18 cellular contexts compared by ENCODE assay signal in genomic region chr9:116337015-116337414, GRCh38.
DNase-seq lines count a peak whose midpoint lies in the region; ATAC-seq, FAIRE-seq and TF ChIP-seq lines count a peak whose summit lies in the region.
"Had no signal": no experiment of that assay in that cellular context is flagged by ENCODE, and none has a peak within 500 bp of the region (broad histone marks: within the 10 kb centered on the region; RNA-seq: fewer than 3 reads in every experiment).

No MANE protein-coding gene starts in this region.

- TF ChIP-seq CTCF in bronchial epithelial cell (IDR thresholded peaks at IDR 0.05; ENCODE audit: insufficient read depth, low read length, severe bottlenecking) (no peak), left lung (IDR thresholded peaks at IDR 0.05) (no peak), tibial nerve (IDR thresholded peaks at IDR 0.05) (no peak), suprapubic skin (IDR thresholded peaks at IDR 0.05) (no peak)

- intact Hi-C loops in left lung (cut with DNase I) = no loop called here

- no peak overlapping the region for H3K9ac ChIP-seq in HUES48 (ENCODE audit: low read depth, low read length)

- 22 to 31% methylated on average over 2 of the region's 2 CpGs for WGBS in tibial nerve, 2 donors
- WGBS in suprapubic skin = 44% methylated on average over 2 of the region's 2 CpGs

- H3K4me1 ChIP-seq in HUES48 (ENCODE audit: control insufficient read depth, insufficient read depth, low read length) (peaks cover 58% of the 10 kb centered on the region), left lung (no peaks in the 10 kb centered on the region), tibial nerve (peaks cover 0 to 5% (median 0%) of the 10 kb centered on the region in 4 donors), suprapubic skin (no peaks in the 10 kb centered on the region)

- DNase-seq in Caki2 (ENCODE audit: low read depth) (peak; percentile 50), bronchial epithelial cell (ENCODE audit: low read depth) (peak; percentile 48), left lung (no peak), tibial nerve (ENCODE audit: low spot score in 2 of 2) (no peak), suprapubic skin (ENCODE audit: low spot score in 2 of 2) (no peak), RPMI8226 (no peak)
- DNase-seq: activated CD4-positive, alpha-beta T cell treated with anti-CD3 and anti-CD28 coated beads for 4 hours; activated naive CD4-positive, alpha-beta T cell treated with anti-CD3 and anti-CD28 coated beads for 36 hours; Calu3; effector CD8-positive, alpha-beta T cell; naive thymus-derived CD4-positive, alpha-beta T cell; NCI-H2171; SIG-M5; stimulated activated CD4-positive, alpha-beta T cell treated with anti-CD3 and anti-CD28 coated beads, Interleukin-15, amount 100 ng/mL, for 24 hours had no signal

- ATAC-seq in left lung (peak; percentile 38), HG02678 (IDR thresholded peaks at IDR 0.05; ENCODE audit: unreplicated experiment) (no peak)
- ATAC-seq: naive thymus-derived CD4-positive, alpha-beta T cell; stimulated activated memory B cell treated with anti-CD40 and anti-IgM and Interleukin-4, amounts not matched to agents 10 μg/mL and 1 μg/mL and 100 μg/mL, for 72 hours had no signal

- TF ChIP-seq POLR2A in tibial nerve (IDR thresholded peaks at IDR 0.05) (no peak), suprapubic skin (IDR thresholded peaks at IDR 0.05) (no peak)

- H3K4me3 ChIP-seq in HUES48 (ENCODE audit: low read depth, low read length) (no peak overlapping the region), bronchial epithelial cell (ENCODE audit: low read depth, low read length) (no peak overlapping the region), left lung (no peak overlapping the region), tibial nerve (no peak overlapping the region), suprapubic skin (no peak overlapping the region)

- no peak for TF ChIP-seq EP300 in tibial nerve (IDR thresholded peaks at IDR 0.05)
- no peak for TF ChIP-seq EP300 in suprapubic skin (IDR thresholded peaks at IDR 0.05)

- in situ Hi-C loops in Caki2 (cut with HindIII; ENCODE audit: low pct_unique_long_range_greater_than_20kb, low sequenced_read_pairs) = no loop called here

- H3K36me3 ChIP-seq in HUES48 (ENCODE audit: control insufficient read depth, insufficient read depth, low read length) = no peaks in the 10 kb centered on the region
- H3K36me3 ChIP-seq in bronchial epithelial cell (ENCODE audit: control insufficient read depth, insufficient read depth, low read length) = no peaks in the 10 kb centered on the region
- H3K36me3 ChIP-seq in left lung = no peaks in the 10 kb centered on the region
- no peaks in the 10 kb centered on the region for H3K36me3 ChIP-seq in tibial nerve
- no peaks in the 10 kb centered on the region for H3K36me3 ChIP-seq in suprapubic skin

- H3K27ac ChIP-seq in HUES48 (ENCODE audit: low read depth, low read length) = peak overlapping the region; percentile 50
- no peak overlapping the region for H3K27ac ChIP-seq in left lung
- H3K27ac ChIP-seq in tibial nerve = no peak overlapping the region
- H3K27ac ChIP-seq in suprapubic skin = no peak overlapping the region

- FAIRE-seq in bronchial epithelial cell (lab: Jason Lieb, UNC) = no peak
- FAIRE-seq: GM18507 had no signal

- no peaks in the 10 kb centered on the region for H3K9me3 ChIP-seq in HUES48 (ENCODE audit: control insufficient read depth, insufficient read depth, low read length)
- H3K9me3 ChIP-seq in left lung = no peaks in the 10 kb centered on the region
- no peaks in the 10 kb centered on the region for H3K9me3 ChIP-seq in tibial nerve
- no peaks in the 10 kb centered on the region for H3K9me3 ChIP-seq in suprapubic skin

- H3K27me3 ChIP-seq in HUES48 (ENCODE audit: control insufficient read depth, insufficient read depth, low read length) (peaks cover 98% of the 10 kb centered on the region), bronchial epithelial cell (ENCODE audit: control insufficient read depth, insufficient read depth, low read length) (peaks cover 2% of the 10 kb centered on the region), left lung (peaks cover 0 to 8% of the 10 kb centered on the region in 2 donors), tibial nerve (no peaks in the 10 kb centered on the region), suprapubic skin (no peaks in the 10 kb centered on the region)

Comparison
In these comparisons a context has a peak if more than half of its experiments do, and no peak if none do; other contexts are left out.
1. DNase-seq: peak in Caki2 (single experiment) and bronchial epithelial cell (single experiment); none in left lung (0 of 2), tibial nerve (0 of 2), suprapubic skin (0 of 2) and RPMI8226 (single experiment).